Comparison of ENCODE assay signal across 14 cellular contexts in the genomic region with DNA sequence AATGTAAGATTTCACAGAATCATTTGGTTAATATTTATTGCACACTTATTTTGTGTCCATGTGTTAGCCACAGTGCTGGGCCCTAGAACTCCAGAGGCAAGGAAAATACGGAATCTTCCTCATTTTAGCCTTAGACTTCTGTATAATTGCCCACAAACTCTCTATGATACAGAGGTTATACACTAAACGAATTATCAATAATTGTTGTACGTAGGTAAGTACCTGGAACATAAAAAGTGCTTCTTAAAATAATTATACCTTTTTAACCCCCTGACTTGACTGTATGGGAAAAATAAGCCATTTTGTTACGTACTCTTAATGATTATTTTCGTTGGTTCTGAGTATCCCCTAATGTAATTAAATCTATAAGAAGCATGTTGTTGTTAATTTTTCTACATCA.
"Had no signal": no experiment of that assay in that cellular context is flagged by ENCODE, and none has a peak within 500 bp of the region (broad histone marks: within the 10 kb centered on the region; RNA-seq: fewer than 3 reads in every experiment).

No MANE protein-coding gene starts in this region.

- H3K27me3 ChIP-seq: colonic mucosa, esophagus squamous epithelium, thyroid gland had no signal

- H3K27me3 Mint-ChIP-seq: memory B cell; natural killer cell treated with Interleukin-12 subunit alpha and Interleukin-12 subunit beta and Interleukin-15 and Interleukin-18, amount 100 ng/mL, for 72 hours; T-cell had no signal

- H3K4me3 Mint-ChIP-seq: memory B cell; natural killer cell treated with Interleukin-12 subunit alpha and Interleukin-12 subunit beta and Interleukin-15 and Interleukin-18, amount 100 ng/mL, for 72 hours; T-cell had no signal

- H3K27ac ChIP-seq: cardiac muscle cell, colonic mucosa, esophagus squamous epithelium, hepatocyte, thyroid gland had no signal

- H3K27ac Mint-ChIP-seq: natural killer cell treated with Interleukin-12 subunit alpha and Interleukin-12 subunit beta and Interleukin-15 and Interleukin-18, amount 100 ng/mL, for 72 hours; T-cell had no signal

- DNase-seq: activated CD4-positive, alpha-beta T cell treated with anti-CD3 and anti-CD28 coated beads for 1 hour; activated gamma-delta T cell; colonic mucosa; esophagus squamous epithelium; left ventricle myocardium superior; SK-N-SH; stimulated activated CD4-positive, alpha-beta T cell treated with anti-CD3 and anti-CD28 coated beads, Interleukin-1b, Interleukin-23, amount 100 ng/mL, for 48 hours; T-cell; T1000; thyroid gland had no signal

- H3K9me3 Mint-ChIP-seq: memory B cell; natural killer cell treated with Interleukin-12 subunit alpha and Interleukin-12 subunit beta and Interleukin-15 and Interleukin-18, amount 100 ng/mL, for 72 hours; T-cell had no signal

- ATAC-seq: left ventricle myocardium superior; natural killer cell treated with Interleukin-12 subunit alpha and Interleukin-12 subunit beta and Interleukin-15 and Interleukin-18, amount 100 ng/mL, for 72 hours; T-cell had no signal

- H3K4me3 ChIP-seq: cardiac muscle cell, colonic mucosa, esophagus squamous epithelium, hepatocyte, thyroid gland had no signal

- H3K4me1 ChIP-seq: colonic mucosa, esophagus squamous epithelium, thyroid gland had no signal

- H3K36me3 ChIP-seq: cardiac muscle cell, colonic mucosa, esophagus squamous epithelium, thyroid gland had no signal

- H3K9me3 ChIP-seq: colonic mucosa, esophagus squamous epithelium, SK-N-SH, thyroid gland had no signal
